Comparison of ENCODE assay signal across 8 cellular contexts in the genomic region with DNA sequence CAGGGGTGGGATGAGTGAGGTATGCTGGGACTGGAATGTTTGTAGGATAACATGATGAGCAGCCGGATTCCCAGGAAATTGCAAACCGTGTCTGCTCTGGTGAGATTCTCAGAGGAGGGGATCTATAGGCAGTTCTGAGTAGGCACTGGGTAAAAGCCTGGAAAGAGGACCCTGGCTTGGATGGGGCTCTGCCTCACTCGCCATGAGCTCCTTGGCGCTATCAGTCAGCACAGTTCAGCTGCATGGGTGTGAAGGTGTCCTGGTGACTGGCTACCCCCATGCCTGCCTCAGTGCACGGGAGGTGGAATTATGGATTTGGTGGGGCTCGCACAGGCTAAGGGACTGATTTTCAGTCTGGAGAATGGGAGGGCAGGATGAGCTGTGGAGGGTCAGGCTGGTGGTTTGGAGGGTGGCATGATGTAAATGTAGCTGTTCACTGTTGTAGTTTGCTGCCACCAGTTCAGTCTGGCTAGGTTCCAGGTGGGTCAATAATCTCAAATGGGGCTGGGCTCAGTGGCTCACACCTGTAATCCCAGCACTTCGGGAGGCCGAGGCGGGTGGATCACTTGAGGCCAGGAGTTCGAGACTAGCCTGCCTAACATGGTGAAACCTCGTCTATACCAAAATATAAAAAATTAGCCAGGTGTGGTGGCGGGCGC. TPM values are rescaled to one million over a fixed set of nuclear protein-coding genes. Genes with fewer than 3 reads are reported as not detected.
DNase-seq lines count a peak whose midpoint lies in the region; ATAC-seq and TF ChIP-seq lines count a peak whose summit lies in the region.

No MANE protein-coding gene starts in this region.

- no peak for ATAC-seq in activated naive CD8-positive, alpha-beta T cell treated with anti-CD3 and anti-CD28 coated beads, Interleukin-2, amount 10 ng/mL, durations not matched to agents 7 days and 5 days (ENCODE audit: low read depth)
- ATAC-seq in right cardiac atrium, result peak; percentile 36 to 38
- no peak for ATAC-seq in HG03442 (IDR thresholded peaks at IDR 0.05; ENCODE audit: unreplicated experiment)
- ATAC-seq in GM18502 (IDR thresholded peaks at IDR 0.05; ENCODE audit: poor library complexity, unreplicated experiment), result no peak

- peaks cover 2% of the 10 kb centered on the region for H3K36me3 Mint-ChIP-seq in activated naive CD8-positive, alpha-beta T cell treated with anti-CD3 and anti-CD28 coated beads, Interleukin-2, amount 10 ng/mL, durations not matched to agents 7 days and 5 days
- no peaks in the 10 kb centered on the region for H3K36me3 Mint-ChIP-seq in activated naive CD8-positive, alpha-beta T cell treated with anti-CD3 and anti-CD28 coated beads for 36 hours

- POLR2A ChIA-PET in activated naive CD8-positive, alpha-beta T cell treated with anti-CD3 and anti-CD28 coated beads, Interleukin-2, amount 10 ng/mL, durations not matched to agents 7 days and 5 days (lab: Charles Lee), result interaction anchor here (0.5 to 1.0 kb wide), 3 partner anchors 20 to 54 kb away, joined by 3 to 6 read pairs (median 3); a partner anchor contains a TSS
- POLR2A ChIA-PET in PC-9 (lab: Charles Lee; ENCODE audit: unreplicated experiment), result interaction anchor here (0.6 kb wide), 1 partner anchor 29 kb away, joined by 4 read pairs; a partner anchor contains a TSS

- H3K9me2 ChIP-seq in PC-9 (ENCODE audit: insufficient read depth), result no peaks in the 10 kb centered on the region

- no peak overlapping the region; the same call in 1 of the 2 replicates for H2AFZ ChIP-seq in PC-9

- H3K36me3 ChIP-seq in PC-9 (ENCODE audit: low read depth), result no peaks in the 10 kb centered on the region
- H3K36me3 ChIP-seq in suprapubic skin, result no peaks in the 10 kb centered on the region
- H3K36me3 ChIP-seq in Peyer's patch, result no peaks in the 10 kb centered on the region

- peaks cover 2% of the 10 kb centered on the region for H3K27me3 Mint-ChIP-seq in activated naive CD8-positive, alpha-beta T cell treated with anti-CD3 and anti-CD28 coated beads, Interleukin-2, amount 10 ng/mL, durations not matched to agents 7 days and 5 days
- no peaks in the 10 kb centered on the region for H3K27me3 Mint-ChIP-seq in activated naive CD8-positive, alpha-beta T cell treated with anti-CD3 and anti-CD28 coated beads for 36 hours

- no peaks in the 10 kb centered on the region for H3K9me3 ChIP-seq in PC-9 (ENCODE audit: insufficient read depth, low read depth)
- H3K9me3 ChIP-seq in right cardiac atrium (ENCODE audit: control insufficient read depth, low read length), result no peaks in the 10 kb centered on the region
- H3K9me3 ChIP-seq in suprapubic skin, result no peaks in the 10 kb centered on the region
- no peaks in the 10 kb centered on the region for H3K9me3 ChIP-seq in Peyer's patch

- H4K20me1 ChIP-seq in PC-9 (ENCODE audit: insufficient read depth), result no peaks in the 10 kb centered on the region

- H3K4me3 Mint-ChIP-seq in activated naive CD8-positive, alpha-beta T cell treated with anti-CD3 and anti-CD28 coated beads, Interleukin-2, amount 10 ng/mL, durations not matched to agents 7 days and 5 days, result no peak overlapping the region
- H3K4me3 Mint-ChIP-seq in activated naive CD8-positive, alpha-beta T cell treated with anti-CD3 and anti-CD28 coated beads for 36 hours, result no peak overlapping the region

- no peaks in the 10 kb centered on the region for H3K79me2 ChIP-seq in PC-9 (ENCODE audit: low read depth)

- no peak overlapping the region for H3K4me3 ChIP-seq in PC-9
- no peak overlapping the region for H3K4me3 ChIP-seq in right cardiac atrium (ENCODE audit: low read length)
- H3K4me3 ChIP-seq in suprapubic skin, result peak overlapping the region; percentile 12
- peak overlapping the region in 2 of 4 donors; percentile 8 to 34 for H3K4me3 ChIP-seq in Peyer's patch

- intact Hi-C loops in PC-9 (cut with micrococcal nuclease; ENCODE audit: unreplicated experiment) (loop anchor here (1.0 to 2.0 kb wide), 3 partner anchors 92 to 451 kb away; no protein-coding TSS in a partner anchor), right cardiac atrium (cut with DNase I) (loop anchor here in 1 of 4 donors (5.0 kb wide), 1 partner anchor 91 kb away; no protein-coding TSS in a partner anchor)

- H3K4me1 ChIP-seq in PC-9 (replicated peaks; ENCODE audit: insufficient read depth), result 0 out of 2 replicates have a peak, but pooled peaks cover 4% of the 10 kb centered on the region
- no peaks in the 10 kb centered on the region for H3K4me1 ChIP-seq in right cardiac atrium (ENCODE audit: control insufficient read depth, insufficient read depth, low read length)
- peaks cover 7% of the 10 kb centered on the region for H3K4me1 ChIP-seq in suprapubic skin
- peaks cover 0 to 4% (median 0%) of the 10 kb centered on the region in 4 donors for H3K4me1 ChIP-seq in Peyer's patch

- H3K27ac ChIP-seq in PC-9 (no peak overlapping the region), right cardiac atrium (ENCODE audit: low read length) (no peak overlapping the region), suprapubic skin (no peak overlapping the region), Peyer's patch (no peak overlapping the region)

- H3K4me2 ChIP-seq in PC-9, result peak overlapping the region; percentile 49

- TF ChIP-seq EP300 in suprapubic skin (IDR thresholded peaks at IDR 0.05), result no peak

- H3K27ac Mint-ChIP-seq in activated naive CD8-positive, alpha-beta T cell treated with anti-CD3 and anti-CD28 coated beads, Interleukin-2, amount 10 ng/mL, durations not matched to agents 7 days and 5 days, result peak overlapping the region; percentile 54
- H3K27ac Mint-ChIP-seq in activated naive CD8-positive, alpha-beta T cell treated with anti-CD3 and anti-CD28 coated beads for 36 hours, result no peak overlapping the region

- WGBS in right cardiac atrium, result 65% methylated on average over 13 of the region's 13 CpGs
- 75% methylated on average over 11 of the region's 13 CpGs for WGBS in suprapubic skin

- TF ChIP-seq POLR2A in suprapubic skin (IDR thresholded peaks at IDR 0.05) (no peak), Peyer's patch (IDR thresholded peaks at IDR 0.05) (no peak)

- H3K27me3 ChIP-seq in PC-9 (ENCODE audit: insufficient read depth, low read depth), result no peaks in the 10 kb centered on the region
- no peaks in the 10 kb centered on the region for H3K27me3 ChIP-seq in right cardiac atrium (ENCODE audit: control insufficient read depth, insufficient read depth)
- H3K27me3 ChIP-seq in suprapubic skin, result no peaks in the 10 kb centered on the region
- H3K27me3 ChIP-seq in Peyer's patch, result no peaks in the 10 kb centered on the region

- CTCF ChIA-PET in PC-9 (lab: Charles Lee), result interaction anchor here (0.8 to 1.0 kb wide), 2 partner anchors 30 to 382 kb away, joined by 3 to 8 read pairs; a partner anchor contains a TSS

- TF ChIP-seq CTCF in PC-9 (conservative IDR thresholded peaks at IDR 0.05), result peak; percentile 60; the same call in 1 of the 2 replicates
- no peak for TF ChIP-seq CTCF in suprapubic skin (IDR thresholded peaks at IDR 0.05)
- TF ChIP-seq CTCF in Peyer's patch (IDR thresholded peaks at IDR 0.05), result no peak

- H3K9me3 Mint-ChIP-seq in activated naive CD8-positive, alpha-beta T cell treated with anti-CD3 and anti-CD28 coated beads, Interleukin-2, amount 10 ng/mL, durations not matched to agents 7 days and 5 days, result no peaks in the 10 kb centered on the region
- no peaks in the 10 kb centered on the region for H3K9me3 Mint-ChIP-seq in activated naive CD8-positive, alpha-beta T cell treated with anti-CD3 and anti-CD28 coated beads for 36 hours

- peaks cover 11% of the 10 kb centered on the region; the same call in 1 of the 2 replicates for H3F3A ChIP-seq in PC-9 (ENCODE audit: insufficient read depth, low read depth)

- no TSS peak for BruUV-seq in PC-9 (replicated peaks; lab: Mats Ljungman, UMichigan)

- peaks cover 7% of the 10 kb centered on the region for H3K4me1 Mint-ChIP-seq in activated naive CD8-positive, alpha-beta T cell treated with anti-CD3 and anti-CD28 coated beads, Interleukin-2, amount 10 ng/mL, durations not matched to agents 7 days and 5 days
- H3K4me1 Mint-ChIP-seq in activated naive CD8-positive, alpha-beta T cell treated with anti-CD3 and anti-CD28 coated beads for 36 hours, result peaks cover 10% of the 10 kb centered on the region

- no peak for DNase-seq in activated naive CD8-positive, alpha-beta T cell treated with anti-CD3 and anti-CD28 coated beads, Interleukin-2, amount 10 ng/mL, durations not matched to agents 7 days and 5 days
- DNase-seq in activated naive CD8-positive, alpha-beta T cell treated with anti-CD3 and anti-CD28 coated beads for 36 hours, result no peak
- no peak for DNase-seq in PC-9
- DNase-seq in right cardiac atrium, result no peak
- no peak for DNase-seq in suprapubic skin (ENCODE audit: low spot score in 2 of 2)
- DNase-seq in Peyer's patch, result no peak

RNA-seq across cellular contexts. Expression of a gene that starts 9.2 kb away (rescaled TPM):
- total RNA-seq in activated naive CD8-positive, alpha-beta T cell treated with anti-CD3 and anti-CD28 coated beads, Interleukin-2, amount 10 ng/mL, durations not matched to agents 7 days and 5 days, result 1 to 10 TPM; 9.0 to 9.6 TPM
- 1 to 10 TPM; 4.7 to 5.5 TPM for total RNA-seq in activated naive CD8-positive, alpha-beta T cell treated with anti-CD3 and anti-CD28 coated beads for 36 hours
- 11.4 and 12.6 TPM in 2 replicates for total RNA-seq in PC-9 (2021)
- total RNA-seq in right cardiac atrium, result 1 to 10 TPM; 6.4 to 7.3 (median 7.0) TPM
- polyA plus RNA-seq in right cardiac atrium, result 4.2 TPM
- total RNA-seq in suprapubic skin, result 1 to 10 TPM; 6.1 to 8.9 (median 7.9) TPM
- 10 to 100 TPM in 1 of 4 donors, 1 to 10 TPM in 3; 4.4 to 10.7 (median 5.5) TPM for total RNA-seq in Peyer's patch

RNA-seq across cellular contexts. Expression of a gene that starts 10.7 kb away (rescaled TPM):
- 10 to 100 TPM; 32.0 to 35.0 TPM for total RNA-seq in activated naive CD8-positive, alpha-beta T cell treated with anti-CD3 and anti-CD28 coated beads, Interleukin-2, amount 10 ng/mL, durations not matched to agents 7 days and 5 days
- 1 to 10 TPM; 3.4 to 4.3 TPM for total RNA-seq in activated naive CD8-positive, alpha-beta T cell treated with anti-CD3 and anti-CD28 coated beads for 36 hours
- total RNA-seq in PC-9 (2021) (3.5 and 6.6 TPM in 2 replicates), right cardiac atrium (1 to 10 TPM; 2.9 to 8.4 (median 6.1) TPM), suprapubic skin (10 to 100 TPM; 18.0 to 40.1 (median 32.8) TPM), Peyer's patch (10 to 100 TPM; 16.5 to 36.3 (median 23.4) TPM)
- 3.8 TPM for polyA plus RNA-seq in right cardiac atrium

RNA-seq across cellular contexts. Expression of a gene that starts 29.1 kb away (rescaled TPM):
- total RNA-seq in activated naive CD8-positive, alpha-beta T cell treated with anti-CD3 and anti-CD28 coated beads, Interleukin-2, amount 10 ng/mL, durations not matched to agents 7 days and 5 days, result 10 to 100 TPM; 47.0 to 49.0 TPM
- total RNA-seq in activated naive CD8-positive, alpha-beta T cell treated with anti-CD3 and anti-CD28 coated beads for 36 hours, result 10 to 100 TPM; 63.8 to 69.3 TPM
- total RNA-seq in PC-9 (2021) (65.5 and 68.7 TPM in 2 replicates), right cardiac atrium (10 to 100 TPM; 35.2 to 47.4 (median 41.0) TPM), suprapubic skin (10 to 100 TPM; 30.6 to 55.3 (median 41.1) TPM), Peyer's patch (10 to 100 TPM; 30.5 to 39.2 (median 32.2) TPM)
- 54.9 TPM for polyA plus RNA-seq in right cardiac atrium

RNA-seq across cellular contexts. Expression of a gene that starts 49.5 kb away (rescaled TPM):
- total RNA-seq in activated naive CD8-positive, alpha-beta T cell treated with anti-CD3 and anti-CD28 coated beads, Interleukin-2, amount 10 ng/mL, durations not matched to agents 7 days and 5 days, result not detected
- under 1 TPM in 1 of 2 experiments, not detected in 1; 0.36 TPM for total RNA-seq in activated naive CD8-positive, alpha-beta T cell treated with anti-CD3 and anti-CD28 coated beads for 36 hours
- total RNA-seq in PC-9 (2021) (0.44 TPM in 1 of 2 replicates, not detected in the other), right cardiac atrium (100 to 1,000 TPM; 150 to 246 (median 173) TPM), suprapubic skin (10 to 100 TPM; 19.9 to 31.6 (median 24.2) TPM), Peyer's patch (10 to 100 TPM; 21.2 to 88.2 (median 25.7) TPM)
- polyA plus RNA-seq in right cardiac atrium, result 298 TPM

RNA-seq across cellular contexts. Expression of a gene that starts 59.2 kb away (rescaled TPM):
- 10 to 100 TPM; 34.7 to 37.1 TPM for total RNA-seq in activated naive CD8-positive, alpha-beta T cell treated with anti-CD3 and anti-CD28 coated beads, Interleukin-2, amount 10 ng/mL, durations not matched to agents 7 days and 5 days
- 10 to 100 TPM; 46.7 to 51.7 TPM for total RNA-seq in activated naive CD8-positive, alpha-beta T cell treated with anti-CD3 and anti-CD28 coated beads for 36 hours
- total RNA-seq in PC-9 (2021) (42.4 and 43.0 TPM in 2 replicates), right cardiac atrium (100 to 1,000 TPM in 2 of 4 donors, 10 to 100 TPM in 2; 88.1 to 126 (median 105) TPM), suprapubic skin (10 to 100 TPM; 40.4 to 65.7 (median 57.8) TPM), Peyer's patch (10 to 100 TPM; 50.1 to 94.0 (median 70.4) TPM)
- 133 TPM for polyA plus RNA-seq in right cardiac atrium

Comparison
In these comparisons a context has a peak if more than half of its experiments do, and no peak if none do; other contexts are left out.
1. ATAC-seq: peak in right cardiac atrium (2 of 2); none in activated naive CD8-positive, alpha-beta T cell treated with anti-CD3 and anti-CD28 coated beads, Interleukin-2, amount 10 ng/mL, durations not matched to agents 7 days and 5 days (single experiment), HG03442 (single experiment) and GM18502 (single experiment).